Comparison of ENCODE assay signal across 17 cellular contexts in the genomic region with DNA sequence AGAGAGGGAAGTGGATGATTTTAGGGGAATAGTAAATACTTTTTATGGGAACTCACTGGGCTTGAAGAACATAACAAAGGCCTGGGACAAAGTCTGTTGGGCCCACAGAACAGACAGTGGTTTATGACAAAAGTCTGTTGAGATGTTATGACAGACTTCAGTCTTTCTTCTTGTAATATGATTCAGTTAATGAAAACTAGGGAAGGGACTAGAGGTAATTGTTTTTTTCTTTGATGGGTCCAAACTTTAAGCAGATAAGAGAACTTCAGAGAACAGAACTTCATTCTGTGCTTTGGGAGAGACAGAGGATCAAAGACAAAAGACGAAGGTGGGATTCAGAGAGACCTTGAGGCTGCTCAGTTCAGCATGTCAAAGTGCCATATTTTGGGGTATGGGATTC. TPM values are rescaled to one million over a fixed set of nuclear protein-coding genes. Genes with fewer than 3 reads are reported as not detected.
DNase-seq lines count a peak whose midpoint lies in the region; ATAC-seq and TF ChIP-seq lines count a peak whose summit lies in the region.
"Had no signal": no experiment of that assay in that cellular context is flagged by ENCODE, and none has a peak within 500 bp of the region (broad histone marks: within the 10 kb centered on the region; RNA-seq: fewer than 3 reads in every experiment).

No MANE protein-coding gene starts in this region.

- no peak overlapping the region for H3K4me3 ChIP-seq in Karpas-422 (ENCODE audit: low read length)
- H3K4me3 ChIP-seq: A549; BLaER1 treated with 17β-estradiol and CSF1 and Interleukin-3, amounts not matched to agents 10 nM and 100 nM had no signal

- no peak overlapping the region for H3K27ac ChIP-seq in Karpas-422 (ENCODE audit: low read length)
- H3K27ac ChIP-seq: 22Rv1; A549; BLaER1 treated with 17β-estradiol and CSF1 and Interleukin-3, amounts not matched to agents 10 nM and 100 nM; C4-2B had no signal

- no peaks in the 10 kb centered on the region for H3K9me3 Mint-ChIP-seq in activated naive CD4-positive, alpha-beta T cell treated with anti-CD3 and anti-CD28 coated beads, Interleukin-2, amount 50 U/mL, for 24 hours
- peaks cover 14% of the 10 kb centered on the region for H3K9me3 Mint-ChIP-seq in nephron progenitor cell
- H3K9me3 Mint-ChIP-seq: CD4-positive, alpha-beta T cell had no signal

- no peak overlapping the region for H2AFZ ChIP-seq in Karpas-422 (ENCODE audit: low read length)

- peak overlapping the region; percentile 10 for H3K27ac Mint-ChIP-seq in activated naive CD4-positive, alpha-beta T cell treated with anti-CD3 and anti-CD28 coated beads, Interleukin-2, amount 50 U/mL, for 24 hours
- H3K27ac Mint-ChIP-seq in nephron progenitor cell = peak overlapping the region; percentile 41
- H3K27ac Mint-ChIP-seq: B cell; CD4-positive, alpha-beta T cell; CD8-positive, alpha-beta T cell had no signal

- no peak overlapping the region for H3K9ac ChIP-seq in Karpas-422 (ENCODE audit: low read length)
- H3K9ac ChIP-seq: BLaER1 treated with 17β-estradiol and CSF1 and Interleukin-3, amounts not matched to agents 10 nM and 100 nM had no signal

- no peaks in the 10 kb centered on the region for H3K4me1 ChIP-seq in Karpas-422 (ENCODE audit: low read length)
- H3K4me1 ChIP-seq: A549; BLaER1 treated with 17β-estradiol and CSF1 and Interleukin-3, amounts not matched to agents 10 nM and 100 nM; Caco-2 had no signal

- peaks cover 1% of the 10 kb centered on the region for H3K36me3 Mint-ChIP-seq in activated naive CD4-positive, alpha-beta T cell treated with anti-CD3 and anti-CD28 coated beads, Interleukin-2, amount 50 U/mL, for 24 hours
- peaks cover 13% of the 10 kb centered on the region for H3K36me3 Mint-ChIP-seq in nephron progenitor cell (ENCODE audit: low read depth)
- H3K36me3 Mint-ChIP-seq: CD8-positive, alpha-beta T cell had no signal

- no peaks in the 10 kb centered on the region for H3K36me3 ChIP-seq in Karpas-422 (ENCODE audit: insufficient read depth, low read length)
- H3K36me3 ChIP-seq: BLaER1 treated with 17β-estradiol and CSF1 and Interleukin-3, amounts not matched to agents 10 nM and 100 nM had no signal

- no peaks in the 10 kb centered on the region for H4K20me1 ChIP-seq in Karpas-422 (ENCODE audit: insufficient read depth, low read depth, low read length)

- H3K4me2 ChIP-seq in Karpas-422 (ENCODE audit: low read depth, low read length, poor library complexity, severe bottlenecking) = no peak overlapping the region
- H3K4me2 ChIP-seq: A549; BLaER1 treated with 17β-estradiol and CSF1 and Interleukin-3, amounts not matched to agents 10 nM and 100 nM had no signal

- DNase-seq in activated naive CD4-positive, alpha-beta T cell (lab: John Stamatoyannopoulos, UW) = no peak
- peak; percentile 6 for DNase-seq in Karpas-422
- DNase-seq in nephron progenitor cell = no peak
- no peak for DNase-seq in SHP77 treated with DMSO at 0.1 percent for 48 hours (lab: John Stamatoyannopoulos, UW)
- DNase-seq: AML-193; Caco-2; Calu3; CD4-positive, alpha-beta T cell; CD8-positive, alpha-beta T cell; GF-D8 had no signal

- no peaks in the 10 kb centered on the region for H3K79me2 ChIP-seq in Karpas-422 (ENCODE audit: low read length)

- no peak overlapping the region for H3K4me3 Mint-ChIP-seq in activated naive CD4-positive, alpha-beta T cell treated with anti-CD3 and anti-CD28 coated beads, Interleukin-2, amount 50 U/mL, for 24 hours
- no peak overlapping the region for H3K4me3 Mint-ChIP-seq in nephron progenitor cell
- H3K4me3 Mint-ChIP-seq: B cell; CD4-positive, alpha-beta T cell; CD8-positive, alpha-beta T cell had no signal

- no peaks in the 10 kb centered on the region for H3K27me3 Mint-ChIP-seq in activated naive CD4-positive, alpha-beta T cell treated with anti-CD3 and anti-CD28 coated beads, Interleukin-2, amount 50 U/mL, for 24 hours
- peaks cover 3% of the 10 kb centered on the region for H3K27me3 Mint-ChIP-seq in nephron progenitor cell (ENCODE audit: low read depth, poor library complexity)
- H3K27me3 Mint-ChIP-seq: B cell; CD4-positive, alpha-beta T cell had no signal

- no peaks in the 10 kb centered on the region for H3K9me3 ChIP-seq in Karpas-422 (ENCODE audit: low read length)
- H3K9me3 ChIP-seq: A549; BLaER1 treated with 17β-estradiol and CSF1 and Interleukin-3, amounts not matched to agents 10 nM and 100 nM; Caco-2 had no signal

- H3K4me1 Mint-ChIP-seq in activated naive CD4-positive, alpha-beta T cell treated with anti-CD3 and anti-CD28 coated beads, Interleukin-2, amount 50 U/mL, for 24 hours = no peaks in the 10 kb centered on the region
- peaks cover 23% of the 10 kb centered on the region for H3K4me1 Mint-ChIP-seq in nephron progenitor cell
- H3K4me1 Mint-ChIP-seq: B cell had no signal

- no peak for TF ChIP-seq CTCF in nephron progenitor cell (IDR thresholded peaks at IDR 0.05)

- H3K27me3 ChIP-seq in Karpas-422 (ENCODE audit: low read length) = no peaks in the 10 kb centered on the region
- H3K27me3 ChIP-seq: BLaER1 treated with 17β-estradiol and CSF1 and Interleukin-3, amounts not matched to agents 10 nM and 100 nM had no signal

- no peaks in the 10 kb centered on the region for H3K9me2 ChIP-seq in Karpas-422 (replicated peaks; ENCODE audit: insufficient read depth, low read length)

- ATAC-seq in GM18861 (IDR thresholded peaks at IDR 0.05; ENCODE audit: unreplicated experiment) = no peak
- ATAC-seq: A549; CD8-positive, alpha-beta T cell had no signal

RNA-seq across cellular contexts. Expression of gene CRYBG3, which starts 9.3 kb away (rescaled TPM):
- total RNA-seq in Karpas-422 (2014; rRNA removed; shearing (Covaris generic); ENCODE audit: low replicate concordance) = 0.61 and 1.1 TPM in 2 replicates
